ENCODE assay signal across 8 cellular contexts in the genomic region with DNA sequence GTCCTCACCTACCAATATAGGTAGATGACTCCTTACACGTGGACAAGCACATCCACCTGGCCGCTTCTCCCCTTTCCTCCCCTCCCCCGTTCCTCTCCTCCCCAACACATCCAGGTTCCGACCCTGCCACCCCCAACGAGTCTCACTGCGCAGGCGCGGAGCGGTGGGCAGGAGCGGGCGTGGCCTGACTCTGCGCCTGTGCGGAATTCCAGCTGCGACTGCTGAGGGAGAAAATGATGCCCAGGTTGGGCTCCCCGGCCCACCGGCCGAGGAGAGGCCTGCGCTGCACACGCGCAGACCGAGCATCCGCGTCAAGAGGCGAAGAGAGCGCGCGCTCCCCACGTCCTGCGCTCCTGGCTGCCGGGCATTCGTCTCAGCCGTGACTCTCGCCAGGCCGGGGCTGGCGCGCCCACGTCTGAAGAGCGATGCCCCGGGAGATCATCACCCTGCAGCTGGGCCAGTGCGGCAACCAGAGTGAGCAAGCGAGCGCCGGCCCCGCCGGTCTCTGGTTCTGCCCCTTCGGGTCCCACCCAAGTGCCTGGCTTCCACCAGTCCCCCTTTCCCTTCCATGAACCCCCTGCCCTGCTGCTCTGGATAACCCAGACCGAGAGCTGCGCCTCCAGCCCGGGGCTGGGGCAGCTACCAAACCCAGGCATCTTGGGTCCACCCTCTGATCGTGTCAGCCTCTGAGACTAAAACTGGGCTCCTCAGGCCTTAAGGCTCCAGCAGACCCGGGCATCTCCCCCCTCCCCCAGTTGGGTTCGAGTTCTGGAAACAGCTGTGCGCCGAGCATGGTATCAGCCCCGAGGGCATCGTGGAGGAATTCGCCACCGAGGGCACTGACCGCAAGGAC. TPM values are rescaled to one million over a fixed set of nuclear protein-coding genes. Genes with fewer than 3 reads are reported as not detected.
DNase-seq lines count a peak whose midpoint lies in the region; ATAC-seq and TF ChIP-seq lines count a peak whose summit lies in the region.

A gene (plus strand): TSS at position 206 of the 853 bp plus-strand sequence. CDS start 220 bp downstream, at position 426.

- peak; percentile 80 for DNase-seq in Jurkat, Clone E6-1 (ENCODE audit: low read depth, low spot score)
- DNase-seq in RKO (ENCODE audit: low spot score) = peak; percentile 93
- DNase-seq in activated effector memory CD4-positive, alpha-beta T cell treated with Interleukin-2 at 50 U/mL for 16 hours = peak; percentile 59
- DNase-seq in fibroblast of peridontal ligament (ENCODE audit: extremely low read depth) = peak; percentile 85
- peak; percentile 48 to 83 (median 66) for DNase-seq in naive thymus-derived CD8-positive, alpha-beta T cell
- DNase-seq in stimulated activated naive CD8-positive, alpha-beta T cell treated with anti-CD3 and anti-CD28 coated beads, Interleukin-15, Interleukin-2, amounts not matched to agents 100 U/mL and 50 U/mL, for 24 hours = peak; percentile 87
- no peak for DNase-seq in cortex of kidney (lab: John Stamatoyannopoulos, UW)

- H3K27me3 Mint-ChIP-seq in naive thymus-derived CD8-positive, alpha-beta T cell = peaks cover 0 to 7% (median 2%) of the 10 kb centered on the region in 5 donors

- H3K4me3 Mint-ChIP-seq in naive thymus-derived CD8-positive, alpha-beta T cell = peak within 1 kb of the TSS; percentile 88 to 95 (median 90)

- H3K9me3 Mint-ChIP-seq in naive thymus-derived CD8-positive, alpha-beta T cell = no peaks in the 10 kb centered on the region

- H3K36me3 Mint-ChIP-seq in naive thymus-derived CD8-positive, alpha-beta T cell = peaks cover 0 to 17% (median 0%) of the 10 kb centered on the region in 3 donors

- ATAC-seq in naive thymus-derived CD8-positive, alpha-beta T cell = peak; percentile 82 to 88
- ATAC-seq in stimulated activated naive CD8-positive, alpha-beta T cell treated with anti-CD3 and anti-CD28 coated beads, Interleukin-15, Interleukin-2, amounts not matched to agents 100 U/mL and 50 U/mL, for 24 hours = peak; percentile 75

- H3K4me1 Mint-ChIP-seq in naive thymus-derived CD8-positive, alpha-beta T cell = peaks cover 13 to 25% (median 18%) of the 10 kb centered on the region in 4 donors

- H3K4me3 ChIP-seq in GM12875 (ENCODE audit: low read depth, low read length) = peak within 1 kb of the TSS; percentile 60
- peak within 1 kb of the TSS; percentile 69 for H3K4me3 ChIP-seq in Jurkat, Clone E6-1 (ENCODE audit: low read length)

- POLR2A ChIA-PET in naive thymus-derived CD8-positive, alpha-beta T cell (lab: Charles Lee) = interaction anchor here (1.0 to 2.7 kb wide), 6 partner anchors 10 to 51 kb away, joined by 3 to 8 read pairs (median 4); a partner anchor contains a TSS

- H3K27ac Mint-ChIP-seq in naive thymus-derived CD8-positive, alpha-beta T cell = peak within 1 kb of the TSS; percentile 18 to 92 (median 86)

- TF ChIP-seq CTCF in GM12875 (IDR thresholded peaks at IDR 0.05; ENCODE audit: borderline replicate concordance, insufficient read depth, low read depth, low read length) = no peak

RNA-seq across cellular contexts. Expression of the gene that starts here (rescaled TPM):
- polyA plus RNA-seq in Jurkat, Clone E6-1 (2012; ENCODE audit: insufficient read depth, insufficient read length) = 23.2 TPM
- total RNA-seq in naive thymus-derived CD8-positive, alpha-beta T cell = 10 to 100 TPM; 18.1 to 22.1 TPM
- 1 to 10 TPM; 4.9 to 6.9 (median 6.0) TPM for polyA plus RNA-seq in naive thymus-derived CD8-positive, alpha-beta T cell
